1 cellular context compared by ENCODE assay signal in genomic region chr16:31022574-31023251, GRCh38.
TF ChIP-seq lines count a peak whose summit lies in the region.

No MANE protein-coding gene starts in this region.

TF ChIP-seq in HepG2, 621 proteins besides CTCF, POLR2A, EP300 and RAD21 (continued from another document and continues in another):
- TF ChIP-seq AKNA (CRISPR knock-in tag; IDR thresholded peaks at IDR 0.05; ENCODE audit: borderline replicate concordance) (no peak), PLRG1 (conservative IDR thresholded peaks at IDR 0.05) (no peak), ZNF530 (CRISPR knock-in tag; IDR thresholded peaks at IDR 0.05; ENCODE audit: low read depth) (no peak), ZBTB33 (CRISPR knock-in tag; IDR thresholded peaks at IDR 0.05) (no peak), ZC3H4 (CRISPR knock-in tag; IDR thresholded peaks at IDR 0.05; ENCODE audit: borderline replicate concordance) (no peak), MXD4 (CRISPR knock-in tag; IDR thresholded peaks at IDR 0.05) (no peak), NBN (conservative IDR thresholded peaks at IDR 0.05) (no peak), LCORL (IDR thresholded peaks at IDR 0.05) (no peak), LCORL (CRISPR knock-in tag; IDR thresholded peaks at IDR 0.05) (no peak), NCOA5 (CRISPR knock-in tag; IDR thresholded peaks at IDR 0.05) (no peak), ZNF180 (CRISPR knock-in tag; IDR thresholded peaks at IDR 0.05; ENCODE audit: borderline replicate concordance, low read depth) (no peak), ETV6 (CRISPR knock-in tag; conservative IDR thresholded peaks at IDR 0.05) (no peak), MED13 (CRISPR knock-in tag; IDR thresholded peaks at IDR 0.05) (no peak), U2AF2 (IDR thresholded peaks at IDR 0.05; ENCODE audit: low read depth, low read length) (no peak), RBFOX2 (IDR thresholded peaks at IDR 0.05; ENCODE audit: low read depth, low read length) (no peak), HMGA1 (CRISPR knock-in tag; conservative IDR thresholded peaks at IDR 0.05) (no peak), MAX (IDR thresholded peaks at IDR 0.05) (no peak), ZNF512 (CRISPR knock-in tag; IDR thresholded peaks at IDR 0.05) (no peak), ZNF564 (CRISPR knock-in tag; IDR thresholded peaks at IDR 0.05) (no peak), TFAP4 (IDR thresholded peaks at IDR 0.05; ENCODE audit: borderline replicate concordance, low read depth) (peak; percentile 87), ZHX2 (IDR thresholded peaks at IDR 0.05; ENCODE audit: low read depth) (no peak), ZHX2 (CRISPR knock-in tag; IDR thresholded peaks at IDR 0.05; ENCODE audit: borderline replicate concordance) (0 out of 2 replicates have a peak, but pooled peaks have one; percentile 28), MTERF4 (CRISPR knock-in tag; IDR thresholded peaks at IDR 0.05) (no peak), GPN1 (CRISPR knock-in tag; IDR thresholded peaks at IDR 0.05; ENCODE audit: borderline replicate concordance) (no peak), CBX2 (IDR thresholded peaks at IDR 0.05; ENCODE audit: low read depth, low read length) (no peak), CBX2 (CRISPR knock-in tag; IDR thresholded peaks at IDR 0.05; ENCODE audit: low read depth) (no peak), ZNF572 (CRISPR knock-in tag; IDR thresholded peaks at IDR 0.05) (no peak), MTA1 (CRISPR knock-in tag; IDR thresholded peaks at IDR 0.05; ENCODE audit: borderline replicate concordance) (0 out of 2 replicates have a peak, but pooled peaks have one; percentile 29), THRA (CRISPR knock-in tag; IDR thresholded peaks at IDR 0.05; ENCODE audit: borderline replicate concordance) (peak; percentile 61; the same call in 1 of the 2 replicates), FOXP1 (IDR thresholded peaks at IDR 0.05) (no peak), FOXP1 (CRISPR knock-in tag; IDR thresholded peaks at IDR 0.05) (no peak), ZNF775 (CRISPR knock-in tag; IDR thresholded peaks at IDR 0.05; ENCODE audit: borderline replicate concordance) (no peak), ZNF605 (CRISPR knock-in tag; IDR thresholded peaks at IDR 0.05) (no peak), SALL1 (CRISPR knock-in tag; IDR thresholded peaks at IDR 0.05) (no peak), ARID4A (CRISPR knock-in tag; IDR thresholded peaks at IDR 0.05; ENCODE audit: borderline replicate concordance) (no peak)
